In genomic region chr2:20933692-20934091, GRCh38 we compare ENCODE assay signal across 19 cellular contexts.
DNase-seq lines count a peak whose midpoint lies in the region; ATAC-seq, FAIRE-seq and TF ChIP-seq lines count a peak whose summit lies in the region.
"Had no signal": no experiment of that assay in that cellular context is flagged by ENCODE, and none has a peak within 500 bp of the region (broad histone marks: within the 10 kb centered on the region; RNA-seq: fewer than 3 reads in every experiment).

No MANE protein-coding gene starts in this region.

- H3K36me3 ChIP-seq in esophagus squamous epithelium = no peaks in the 10 kb centered on the region
- H3K36me3 ChIP-seq in colonic mucosa = no peaks in the 10 kb centered on the region

- peaks cover 13% of the 10 kb centered on the region for H3K27me3 Mint-ChIP-seq in mesothelial cell of epicardium (ENCODE audit: low read depth)

- peaks cover 5% of the 10 kb centered on the region for H3K36me3 Mint-ChIP-seq in mesothelial cell of epicardium

- peaks cover 0 to 3% (median 0%) of the 10 kb centered on the region in 3 donors for H3K9me3 ChIP-seq in esophagus squamous epithelium
- no peaks in the 10 kb centered on the region for H3K9me3 ChIP-seq in colonic mucosa

- no peak overlapping the region for H3K4me3 Mint-ChIP-seq in mesothelial cell of epicardium
- H3K4me3 Mint-ChIP-seq: B cell; CD4-positive, alpha-beta T cell; H9 had no signal

- TF ChIP-seq CTCF in AG10803 (conservative IDR thresholded peaks at IDR 0.05; ENCODE audit: low read length) = no peak
- no peak for TF ChIP-seq CTCF in mesothelial cell of epicardium (IDR thresholded peaks at IDR 0.05; ENCODE audit: unreplicated experiment)
- no peak for TF ChIP-seq CTCF in esophagus squamous epithelium (IDR thresholded peaks at IDR 0.05)
- no peak for TF ChIP-seq CTCF in colonic mucosa (IDR thresholded peaks at IDR 0.05)

- H3K4me1 ChIP-seq in esophagus squamous epithelium (no peaks in the 10 kb centered on the region), colonic mucosa (no peaks in the 10 kb centered on the region)

- H3K27ac ChIP-seq in esophagus squamous epithelium = no peak overlapping the region
- H3K27ac ChIP-seq in colonic mucosa = no peak overlapping the region

- peak; percentile 47 for DNase-seq in AG10803 (ENCODE audit: low read depth)
- no peak for DNase-seq in mesothelial cell of epicardium (ENCODE audit: low spot score in 2 of 2, unreplicated experiment in 2 of 2)
- no peak for DNase-seq in urothelium cell line (ENCODE audit: low spot score)
- DNase-seq in esophagus squamous epithelium (lab: John Stamatoyannopoulos, UW) = no peak
- no peak for DNase-seq in colonic mucosa
- no peak for DNase-seq in EL
- DNase-seq: 8988T; C1 segment of cervical spinal cord; Calu3; CD4-positive, alpha-beta T cell; DMS 273 treated with DMSO at 0.1 percent for 48 hours; GOT3; H9 had no signal

- intact Hi-C loops in esophagus squamous epithelium (cut with DNase I) (no loop called here), colonic mucosa (cut with DNase I) (no loop called here)

- H3K27me3 ChIP-seq in esophagus squamous epithelium (peaks cover 0 to 4% (median 0%) of the 10 kb centered on the region in 4 donors), colonic mucosa (no peaks in the 10 kb centered on the region)

- H3K27ac Mint-ChIP-seq in mesothelial cell of epicardium = peak overlapping the region; percentile 6
- H3K27ac Mint-ChIP-seq: B cell; CD4-positive, alpha-beta T cell; H9 had no signal

- H3K4me3 ChIP-seq in AG10803 (ENCODE audit: low read length) (no peak overlapping the region), esophagus squamous epithelium (no peak overlapping the region), colonic mucosa (no peak overlapping the region)

- TF ChIP-seq POLR2A in esophagus squamous epithelium (IDR thresholded peaks at IDR 0.05) = no peak

- H3K4me1 Mint-ChIP-seq in mesothelial cell of epicardium = peaks cover 41% of the 10 kb centered on the region
- H3K4me1 Mint-ChIP-seq: B cell, H9 had no signal

- H3K9ac ChIP-seq in colonic mucosa (ENCODE audit: low read depth in 2 of 2, low read length in 2 of 2) = no peak overlapping the region

- H3K9me3 Mint-ChIP-seq in mesothelial cell of epicardium = peaks cover 8% of the 10 kb centered on the region

- peak; percentile 55 for FAIRE-seq in urothelium cell line (lab: Jason Lieb, UNC)
- FAIRE-seq: G401.6, GM12892, HepG2, HTR-8/SVneo had no signal

- 44 to 58% methylated on average over 1 of the region's 1 CpG for WGBS in esophagus squamous epithelium, 2 donors

- ATAC-seq in SK-N-SH treated with all-trans-retinoic acid at 6 μM for 48 hours = peak; percentile 27; the same call in 1 of the 3 replicates
- ATAC-seq: HepG2 had no signal

TF ChIP-seq in SK-N-SH treated with all-trans-retinoic acid at 6 μM for 48 hours, 23 proteins besides CTCF, POLR2A, EP300 and RAD21 (continues in another document):
- TF ChIP-seq GLIS3 (CRISPR knock-in tag; IDR thresholded peaks at IDR 0.05) (peak; percentile 51; the same call in 1 of the 2 replicates), ZFP30 (CRISPR knock-in tag; IDR thresholded peaks at IDR 0.05) (no peak), CREB5 (CRISPR knock-in tag; IDR thresholded peaks at IDR 0.05; ENCODE audit: low read depth) (peak; percentile 68; the same call in 1 of the 2 replicates), PPARA (CRISPR knock-in tag; IDR thresholded peaks at IDR 0.05; ENCODE audit: borderline replicate concordance) (no peak), ZNF565 (CRISPR knock-in tag; conservative IDR thresholded peaks at IDR 0.05; ENCODE audit: low read depth) (no peak), TOX (CRISPR knock-in tag; IDR thresholded peaks at IDR 0.05; ENCODE audit: borderline replicate concordance) (no peak), ARNTL (CRISPR knock-in tag; IDR thresholded peaks at IDR 0.05; ENCODE audit: borderline replicate concordance, low read depth) (no peak), ZFP3 (CRISPR knock-in tag; IDR thresholded peaks at IDR 0.05) (no peak), RARB (CRISPR knock-in tag; IDR thresholded peaks at IDR 0.05) (no peak), POU6F1 (CRISPR knock-in tag; IDR thresholded peaks at IDR 0.05; ENCODE audit: borderline replicate concordance, low read depth) (no peak; the same call in 1 of the 2 replicates), ISL1 (CRISPR knock-in tag; IDR thresholded peaks at IDR 0.05) (peak; percentile 51), TCF4 (CRISPR knock-in tag; IDR thresholded peaks at IDR 0.05; ENCODE audit: borderline replicate concordance) (peak; percentile 26; the same call in 1 of the 2 replicates), SNAI2 (CRISPR knock-in tag; IDR thresholded peaks at IDR 0.05) (0 out of 2 replicates have a peak, but pooled peaks have one; percentile 9), ZC3H10 (CRISPR knock-in tag; IDR thresholded peaks at IDR 0.05) (no peak), BACH2 (CRISPR knock-in tag; IDR thresholded peaks at IDR 0.05; ENCODE audit: borderline replicate concordance) (no peak; the same call in 1 of the 2 replicates), CSDC2 (CRISPR knock-in tag; IDR thresholded peaks at IDR 0.05) (no peak), OSR1 (CRISPR knock-in tag; IDR thresholded peaks at IDR 0.05) (no peak), ESRRG (CRISPR knock-in tag; IDR thresholded peaks at IDR 0.05) (no peak), ZNF8 (CRISPR knock-in tag; IDR thresholded peaks at IDR 0.05) (no peak), TSHZ2 (CRISPR knock-in tag; IDR thresholded peaks at IDR 0.05) (no peak), ZNF70 (CRISPR knock-in tag; IDR thresholded peaks at IDR 0.05) (peak; percentile 97), CSRNP3 (CRISPR knock-in tag; IDR thresholded peaks at IDR 0.05) (no peak)
